20 cellular contexts compared by ENCODE assay signal in genomic region chr2:105385703-105386540, GRCh38. TPM values are rescaled to one million over a fixed set of nuclear protein-coding genes. Genes with fewer than 3 reads are reported as not detected.
A peak's percentile ranks its signal among the peaks of the same experiment; 100 is the strongest.
DNase-seq lines count a peak whose midpoint lies in the region; ATAC-seq and TF ChIP-seq lines count a peak whose summit lies in the region.
"Had no signal": no experiment of that assay in that cellular context is flagged by ENCODE, and none has a peak within 500 bp of the region (broad histone marks: within the 10 kb centered on the region; RNA-seq: fewer than 3 reads in every experiment).

No MANE protein-coding gene starts in this region.

- no peaks in the 10 kb centered on the region for H3K27me3 Mint-ChIP-seq in chondrocyte (ENCODE audit: low read depth)

- peaks cover 57% of the 10 kb centered on the region for H3K4me1 Mint-ChIP-seq in chondrocyte (ENCODE audit: low read depth)

- TF ChIP-seq POLR2A in heart left ventricle (IDR thresholded peaks at IDR 0.05) (no peak), adrenal gland (IDR thresholded peaks at IDR 0.05) (no peak)

- H3K4me3 Mint-ChIP-seq in chondrocyte (ENCODE audit: unreplicated experiment) = no peak overlapping the region
- H3K4me3 Mint-ChIP-seq: brain had no signal

- TF ChIP-seq CTCF in heart left ventricle (IDR thresholded peaks at IDR 0.05) (no peak), right atrium auricular region (IDR thresholded peaks at IDR 0.05) (no peak), chondrocyte (IDR thresholded peaks at IDR 0.05) (no peak), adrenal gland (IDR thresholded peaks at IDR 0.05) (no peak)

- H3K27ac ChIP-seq in heart left ventricle (peak overlapping the region in 10 of 12 donors; percentile 8 to 94 (median 66)), right atrium auricular region (no peak overlapping the region), mucosa of rectum (ENCODE audit: low read depth in 2 of 2, low read length in 2 of 2) (peak overlapping the region; percentile 77 to 95), adrenal gland (peak overlapping the region in 1 of 5 donors; percentile 66)
- H3K27ac ChIP-seq: BLaER1 treated with 17β-estradiol and CSF1 and Interleukin-3, amounts not matched to agents 10 nM and 100 nM had no signal

- WGBS in heart left ventricle, 4 donors = 74 to 82% (median 76%) methylated on average over 21 of the region's 21 CpGs
- WGBS in adrenal gland, 4 donors = 91 to 94% (median 93%) methylated on average over 16 to 21 of the region's 21 CpGs

- intact Hi-C loops in heart left ventricle (cut with DNase I) = no loop called here
- intact Hi-C loops in adrenal gland (cut with DNase I) = no loop called here

- H3K36me3 Mint-ChIP-seq in chondrocyte (ENCODE audit: low read depth) = peaks cover 45% of the 10 kb centered on the region
- H3K36me3 Mint-ChIP-seq: activated naive CD4-positive, alpha-beta T cell treated with anti-CD3 and anti-CD28 coated beads, Interleukin-2, amount 50 U/mL, for 72 hours had no signal

- H3K9me3 Mint-ChIP-seq in chondrocyte (ENCODE audit: low read depth) = peaks cover 4% of the 10 kb centered on the region
- H3K9me3 Mint-ChIP-seq: activated naive CD4-positive, alpha-beta T cell treated with anti-CD3 and anti-CD28 coated beads, Interleukin-2, amount 50 U/mL, for 72 hours had no signal

- no peaks in the 10 kb centered on the region for H3K9me3 ChIP-seq in heart left ventricle
- no peaks in the 10 kb centered on the region for H3K9me3 ChIP-seq in right atrium auricular region
- H3K9me3 ChIP-seq in mucosa of rectum (ENCODE audit: control insufficient read depth in 2 of 2, low read length in 2 of 2) = no peaks in the 10 kb centered on the region
- H3K9me3 ChIP-seq in adrenal gland (replicated peaks in 1 of 3) = no peaks in the 10 kb centered on the region
- H3K9me3 ChIP-seq: BLaER1 treated with 17β-estradiol and CSF1 and Interleukin-3, amounts not matched to agents 10 nM and 100 nM; Peyer's patch had no signal

- H3K27me3 ChIP-seq in heart left ventricle (no peaks in the 10 kb centered on the region), right atrium auricular region (no peaks in the 10 kb centered on the region), mucosa of rectum (ENCODE audit: control insufficient read depth in 2 of 2, insufficient read depth in 2 of 2, low read length in 2 of 2) (no peaks in the 10 kb centered on the region), adrenal gland (no peaks in the 10 kb centered on the region)
- H3K27me3 ChIP-seq: BLaER1 treated with 17β-estradiol and CSF1 and Interleukin-3, amounts not matched to agents 10 nM and 100 nM; Peyer's patch had no signal

- peaks cover 0 to 76% (median 59%) of the 10 kb centered on the region in 9 donors for H3K36me3 ChIP-seq in heart left ventricle
- peaks cover 36% of the 10 kb centered on the region for H3K36me3 ChIP-seq in right atrium auricular region
- H3K36me3 ChIP-seq in mucosa of rectum (ENCODE audit: control insufficient read depth in 2 of 2, insufficient read depth in 2 of 2, low read length in 2 of 2) = peaks cover 23 to 31% of the 10 kb centered on the region in 2 donors
- H3K36me3 ChIP-seq in adrenal gland (replicated peaks in 1 of 2) = peaks cover 0 to 33% of the 10 kb centered on the region in 2 donors
- H3K36me3 ChIP-seq: BLaER1 treated with 17β-estradiol and CSF1 and Interleukin-3, amounts not matched to agents 10 nM and 100 nM had no signal

- peaks cover 4 to 98% (median 66%) of the 10 kb centered on the region in 12 donors for H3K4me1 ChIP-seq in heart left ventricle
- H3K4me1 ChIP-seq in right atrium auricular region = peaks cover 0 to 49% of the 10 kb centered on the region in 2 donors
- peaks cover 13 to 41% of the 10 kb centered on the region in 2 donors for H3K4me1 ChIP-seq in mucosa of rectum (ENCODE audit: control insufficient read depth in 2 of 2, insufficient read depth in 2 of 2, low read length in 2 of 2)
- H3K4me1 ChIP-seq in adrenal gland (replicated peaks in 1 of 2) = peaks cover 9 to 56% of the 10 kb centered on the region in 2 donors

- H3K4me3 ChIP-seq in heart left ventricle = no peak overlapping the region
- no peak overlapping the region for H3K4me3 ChIP-seq in right atrium auricular region
- peak overlapping the region in 1 of 2 donors; percentile 9 for H3K4me3 ChIP-seq in mucosa of rectum (ENCODE audit: low read length in 2 of 2)
- no peak overlapping the region for H3K4me3 ChIP-seq in adrenal gland
- H3K4me3 ChIP-seq: BLaER1 treated with 17β-estradiol and CSF1 and Interleukin-3, amounts not matched to agents 10 nM and 100 nM; Peyer's patch; smooth muscle cell had no signal

- DNase-seq in heart left ventricle = peak in 3 of 5 donors; percentile 27 to 37 (median 30)
- no peak for DNase-seq in right atrium auricular region (ENCODE audit: low spot score)
- DNase-seq in chondrocyte (ENCODE audit: low spot score) = peak; percentile 76
- DNase-seq in adrenal gland = no peak
- DNase-seq in RKO (ENCODE audit: low spot score) = no peak
- DNase-seq in DMS114 treated with DMSO at 0.1 percent for 48 hours (lab: John Stamatoyannopoulos, UW; ENCODE audit: unreplicated experiment) = no peak
- no peak for DNase-seq in stimulated activated CD4-positive, alpha-beta T cell treated with anti-CD3 and anti-CD28 coated beads, Interleukin-2, amount 100 ng/mL, for 48 hours
- DNase-seq: activated CD4-positive, alpha-beta T cell treated with anti-CD3 and anti-CD28 coated beads, Interleukin-2, amount 50 U/mL, for 1 hour; dermis blood vessel endothelial cell; NCI-H1436; NCI-H2171; NCI-H748 treated with DMSO at 0.1 percent for 48 hours; Peyer's patch; stimulated activated CD4-positive, alpha-beta T cell treated with anti-CD3 and anti-CD28 coated beads, Interleukin-4, amount 100 ng/mL, for 4 hours; substantia nigra had no signal

- peak overlapping the region; percentile 15 to 64 for H3K9ac ChIP-seq in mucosa of rectum (ENCODE audit: low read depth in 1 of 2, low read length in 2 of 2)
- H3K9ac ChIP-seq: BLaER1 treated with 17β-estradiol and CSF1 and Interleukin-3, amounts not matched to agents 10 nM and 100 nM had no signal

- peak in 1 of 4 donors; percentile 4 for ATAC-seq in heart left ventricle
- ATAC-seq: activated naive CD4-positive, alpha-beta T cell treated with anti-CD3 and anti-CD28 coated beads, Interleukin-2, amount 50 U/mL, for 72 hours had no signal

- H3K27ac Mint-ChIP-seq in chondrocyte (ENCODE audit: unreplicated experiment) = no peak overlapping the region
- H3K27ac Mint-ChIP-seq: activated naive CD4-positive, alpha-beta T cell treated with anti-CD3 and anti-CD28 coated beads, Interleukin-2, amount 50 U/mL, for 72 hours; brain had no signal

RNA-seq across cellular contexts. Expression of gene FHL2, which starts 12.9 kb away (rescaled TPM):
- total RNA-seq in heart left ventricle (1,000 to 10,000 TPM in 7 of 9 donors, 100 to 1,000 TPM in 2; 649 to 4,692 (median 1,370) TPM), right atrium auricular region (100 to 1,000 TPM; 141 to 356 TPM), chondrocyte (63.6 to 104 TPM (median 97.3 TPM) in 3 replicates), adrenal gland (100 to 1,000 TPM in 6 of 8 donors, 10 to 100 TPM in 2; 41.2 to 213 (median 138) TPM)
- polyA plus RNA-seq in heart left ventricle (100 to 1,000 TPM; 669 to 913 TPM), adrenal gland (10 to 100 TPM; 43.8 to 54.9 (median 50.8) TPM)

RNA-seq across cellular contexts. Expression of gene C2orf49, which starts 48.6 kb away (rescaled TPM):
- total RNA-seq in heart left ventricle = 10 to 100 TPM; 12.1 to 21.7 (median 15.6) TPM
- polyA plus RNA-seq in heart left ventricle = 10 to 100 TPM; 14.5 to 15.7 TPM
- 10 to 100 TPM; 15.5 to 18.0 TPM for total RNA-seq in right atrium auricular region
- total RNA-seq in chondrocyte = 14.9 to 15.3 TPM (median 14.9 TPM) in 3 replicates
- 10 to 100 TPM in 6 of 8 donors, 1 to 10 TPM in 2; 9.3 to 18.6 (median 16.0) TPM for total RNA-seq in adrenal gland
- 10 to 100 TPM in 1 of 3 donors, 1 to 10 TPM in 2; 5.9 to 17.8 (median 7.4) TPM for polyA plus RNA-seq in adrenal gland

RNA-seq across cellular contexts. Expression of gene TGFBRAP1, which starts 56.4 kb away (rescaled TPM):
- total RNA-seq in heart left ventricle (10 to 100 TPM in 7 of 9 donors, 1 to 10 TPM in 2; 7.6 to 20.0 (median 13.1) TPM), right atrium auricular region (10 to 100 TPM; 13.3 to 15.8 TPM), chondrocyte (18.3 to 21.4 TPM (median 18.5 TPM) in 3 replicates), adrenal gland (10 to 100 TPM; 21.1 to 29.7 (median 24.1) TPM)
- polyA plus RNA-seq in heart left ventricle (1 to 10 TPM; 1.8 to 8.2 TPM), adrenal gland (10 to 100 TPM in 1 of 3 donors, 1 to 10 TPM in 2; 5.1 to 13.7 (median 6.2) TPM)

Comparison
In these comparisons a context has a peak if more than half of its experiments do, and no peak if none do; other contexts are left out.
1. DNase-seq: peak in heart left ventricle (3 of 5) and chondrocyte (single experiment); none in right atrium auricular region (single experiment), adrenal gland (0 of 7), RKO (single experiment), DMS114 treated with DMSO at 0.1 percent for 48 hours (single experiment) and stimulated activated CD4-positive, alpha-beta T cell treated with anti-CD3 and anti-CD28 coated beads, Interleukin-2, amount 100 ng/mL, for 48 hours (0 of 2).
2. H3K27ac ChIP-seq: peak in heart left ventricle (10 of 12) and mucosa of rectum (2 of 2); none in right atrium auricular region (0 of 2).